8 cellular contexts compared by ENCODE assay signal in the genomic region with DNA sequence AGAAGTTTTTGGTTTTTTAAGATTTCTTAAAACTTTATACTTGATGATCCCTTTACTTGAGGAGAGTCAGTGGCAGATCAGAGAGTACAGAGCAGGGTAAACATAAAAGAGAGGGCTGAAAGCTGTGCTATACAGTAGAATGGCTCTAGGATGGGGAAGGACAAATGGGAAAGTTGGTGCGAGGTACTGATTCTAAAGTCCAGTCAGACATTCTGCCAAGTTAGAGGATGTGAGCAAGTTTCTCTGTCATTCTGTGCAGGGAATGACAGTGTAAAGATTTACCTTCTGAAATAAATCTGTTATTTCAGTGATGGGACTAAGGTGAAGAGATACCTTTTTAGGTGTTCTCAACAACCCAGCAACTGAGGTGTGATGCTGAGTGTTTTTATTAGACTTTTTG.
"Had no signal": no experiment of that assay in that cellular context is flagged by ENCODE, and none has a peak within 500 bp of the region (broad histone marks: within the 10 kb centered on the region; RNA-seq: fewer than 3 reads in every experiment).

No MANE protein-coding gene starts in this region.

- H3K4me3 Mint-ChIP-seq: H9 had no signal

- H3K27ac ChIP-seq: GM23248, HL-60 had no signal

- FAIRE-seq: H54, K562 had no signal

- H3K9ac ChIP-seq: GM23248 had no signal

- H3K27ac Mint-ChIP-seq: H9 had no signal

- H2AFZ ChIP-seq: GM23248 had no signal

- H3K9me3 Mint-ChIP-seq: H9 had no signal

- DNase-seq: GM23248, GOT3, H9, HCEC 1CT, IMR-90 had no signal

- H3K4me3 ChIP-seq: GM23248, K562 had no signal

- ATAC-seq: K562 had no signal
